In the genomic region with DNA sequence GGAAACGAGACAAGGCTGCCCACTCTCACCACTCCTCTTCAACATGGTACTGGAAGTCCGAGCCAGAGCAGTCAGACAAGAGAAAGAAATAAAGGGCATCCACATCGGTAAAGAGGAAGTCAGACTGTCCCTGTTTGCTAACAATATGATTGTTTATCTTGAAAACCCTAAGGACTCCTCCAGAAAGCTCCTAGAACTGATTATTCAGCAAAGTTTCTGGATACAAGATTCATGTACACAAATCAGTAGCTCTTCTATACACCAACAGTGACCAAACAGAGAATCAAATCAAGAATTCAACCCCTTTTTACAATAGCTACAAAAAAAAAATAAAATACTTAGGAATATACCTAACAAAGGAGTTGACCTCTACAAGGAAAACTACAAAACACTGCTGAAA, we compare ENCODE assay signal across 2 cellular contexts. TPM values are rescaled to one million over a fixed set of nuclear protein-coding genes. Genes with fewer than 3 reads are reported as not detected.
"Had no signal": no experiment of that assay in that cellular context is flagged by ENCODE, and none has a peak within 500 bp of the region (broad histone marks: within the 10 kb centered on the region; RNA-seq: fewer than 3 reads in every experiment).

No MANE protein-coding gene starts in this region.

RNA-seq across cellular contexts. Expression of a gene that starts 4.6 kb away (rescaled TPM):
- total RNA-seq: OCI-LY7, SJCRH30 had no signal
